Comparison of ENCODE assay signal across 11 cellular contexts in genomic region chr9:99354104-99354503, GRCh38.
"Had no signal": no experiment of that assay in that cellular context is flagged by ENCODE, and none has a peak within 500 bp of the region (broad histone marks: within the 10 kb centered on the region; RNA-seq: fewer than 3 reads in every experiment).

No MANE protein-coding gene starts in this region.

- H3K9me3 ChIP-seq: heart left ventricle had no signal

- H3K36me3 ChIP-seq: heart left ventricle had no signal

- H3K4me3 ChIP-seq: heart left ventricle had no signal

- DNase-seq: activated CD4-positive, alpha-beta T cell treated with anti-CD3 and anti-CD28 coated beads, Interleukin-2, amount 50 U/mL, for 4 hours; activated naive CD4-positive, alpha-beta T cell treated with anti-CD3 and anti-CD28 coated beads, Interleukin-2, amount 50 U/mL, for 16 hours; activated T-cell treated with anti-CD3 and anti-CD28 coated beads, Interleukin-2, amount 50 U/mL, for 1 hour; central memory CD4-positive, alpha-beta T cell; cortex of kidney; effector memory CD8-positive, alpha-beta T cell; heart left ventricle; nephron progenitor cell; stimulated activated CD4-positive, alpha-beta T cell treated with anti-CD3 and anti-CD28 coated beads, Interleukin-4, amount 100 ng/mL, for 4 hours; stimulated activated naive CD8-positive, alpha-beta T cell treated with anti-CD3 and anti-CD28 coated beads, Interleukin-15, amount 100 ng/mL, for 72 hours had no signal

- H3K27ac ChIP-seq: epithelial cell of prostate, heart left ventricle had no signal
